ENCODE assay signal across 9 cellular contexts in genomic region chr2:201122276-201122675, GRCh38. TPM values are rescaled to one million over a fixed set of nuclear protein-coding genes. Genes with fewer than 3 reads are reported as not detected.
DNase-seq lines count a peak whose midpoint lies in the region; ATAC-seq and TF ChIP-seq lines count a peak whose summit lies in the region.
"Had no signal": no experiment of that assay in that cellular context is flagged by ENCODE, and none has a peak within 500 bp of the region (broad histone marks: within the 10 kb centered on the region; RNA-seq: fewer than 3 reads in every experiment).

No MANE protein-coding gene starts in this region.

- no peaks in the 10 kb centered on the region for H3K9me3 ChIP-seq in adrenal gland (replicated peaks in 1 of 3)

- 87 to 100% (median 96%) methylated on average over 1 of the region's 1 CpG for WGBS in adrenal gland, 4 donors

- H3K9me3 Mint-ChIP-seq in activated CD4-positive, alpha-beta T cell treated with anti-CD3 and anti-CD28 coated beads, Interleukin-2, amount 10 ng/mL, durations not matched to agents 24 days and 14 days: no peaks in the 10 kb centered on the region
- H3K9me3 Mint-ChIP-seq in activated CD4-positive, alpha-beta memory T cell treated with anti-CD3 and anti-CD28 coated beads for 36 hours: no peaks in the 10 kb centered on the region
- no peaks in the 10 kb centered on the region for H3K9me3 Mint-ChIP-seq in stimulated activated naive B cell treated with anti-CD40 and anti-IgM and Interleukin-4, amounts not matched to agents 10 μg/mL and 1 μg/mL and 100 μg/mL, for 72 hours

- H3K4me1 ChIP-seq in adrenal gland (replicated peaks in 1 of 2): peaks cover 57 to 83% of the 10 kb centered on the region in 2 donors

- no peak for DNase-seq in activated CD4-positive, alpha-beta T cell treated with anti-CD3 and anti-CD28 coated beads, Interleukin-2, amount 10 ng/mL, durations not matched to agents 24 days and 14 days
- no peak for DNase-seq in activated CD4-positive, alpha-beta T cell treated with anti-CD3 and anti-CD28 coated beads for 4 hours
- DNase-seq in activated CD4-positive, alpha-beta memory T cell treated with anti-CD3 and anti-CD28 coated beads for 36 hours: no peak
- DNase-seq in fibroblast of gingiva (ENCODE audit: low read depth) (peak; percentile 49), COLO668 (lab: John Stamatoyannopoulos, UW; ENCODE audit: unreplicated experiment) (no peak), adrenal gland (no peak), D341Med (ENCODE audit: low spot score) (no peak)
- no peak for DNase-seq in stimulated activated naive B cell treated with anti-CD40 and anti-IgM and Interleukin-4, amounts not matched to agents 10 μg/mL and 1 μg/mL and 100 μg/mL, for 72 hours
- DNase-seq: NCI-H1694 had no signal

- intact Hi-C loops in activated CD4-positive, alpha-beta T cell treated with anti-CD3 and anti-CD28 coated beads, Interleukin-2, amount 10 ng/mL, durations not matched to agents 24 days and 14 days (cut with micrococcal nuclease): no loop called here
- intact Hi-C loops in activated CD4-positive, alpha-beta memory T cell treated with anti-CD3 and anti-CD28 coated beads for 36 hours (cut with micrococcal nuclease): no loop called here
- intact Hi-C loops in adrenal gland (cut with DNase I): no loop called here

- no peak for TF ChIP-seq POLR2A in adrenal gland (IDR thresholded peaks at IDR 0.05)

- POLR2A ChIA-PET in activated CD4-positive, alpha-beta memory T cell treated with anti-CD3 and anti-CD28 coated beads for 36 hours (lab: Charles Lee): interaction anchor here (0.7 to 8.6 kb wide), 7 partner anchors 13 to 260 kb away, joined by 3 to 49 read pairs (median 3); partner anchors contain the start of genes CASP8 and CLK1

- no peak for ATAC-seq in stimulated activated naive B cell treated with anti-CD40 and anti-IgM and Interleukin-4, amounts not matched to agents 10 μg/mL and 1 μg/mL and 100 μg/mL, for 72 hours (replicated peaks)

- no peaks in the 10 kb centered on the region for H3K36me3 ChIP-seq in adrenal gland (replicated peaks in 1 of 2)

- TF ChIP-seq CTCF in adrenal gland (IDR thresholded peaks at IDR 0.05): no peak

- H3K4me3 ChIP-seq in adrenal gland: peak overlapping the region in 1 of 4 donors; percentile 85

- H3K27me3 ChIP-seq in adrenal gland: no peaks in the 10 kb centered on the region

- peaks cover 64% of the 10 kb centered on the region for H3K36me3 Mint-ChIP-seq in activated CD4-positive, alpha-beta T cell treated with anti-CD3 and anti-CD28 coated beads, Interleukin-2, amount 10 ng/mL, durations not matched to agents 24 days and 14 days (ENCODE audit: low read depth)
- peaks cover 61% of the 10 kb centered on the region for H3K36me3 Mint-ChIP-seq in activated CD4-positive, alpha-beta memory T cell treated with anti-CD3 and anti-CD28 coated beads for 36 hours
- peaks cover 44 to 57% of the 10 kb centered on the region in 2 donors for H3K36me3 Mint-ChIP-seq in stimulated activated naive B cell treated with anti-CD40 and anti-IgM and Interleukin-4, amounts not matched to agents 10 μg/mL and 1 μg/mL and 100 μg/mL, for 72 hours

- no peaks in the 10 kb centered on the region for H3K27me3 Mint-ChIP-seq in activated CD4-positive, alpha-beta T cell treated with anti-CD3 and anti-CD28 coated beads, Interleukin-2, amount 10 ng/mL, durations not matched to agents 24 days and 14 days
- H3K27me3 Mint-ChIP-seq in activated CD4-positive, alpha-beta memory T cell treated with anti-CD3 and anti-CD28 coated beads for 36 hours: no peaks in the 10 kb centered on the region
- no peaks in the 10 kb centered on the region for H3K27me3 Mint-ChIP-seq in stimulated activated naive B cell treated with anti-CD40 and anti-IgM and Interleukin-4, amounts not matched to agents 10 μg/mL and 1 μg/mL and 100 μg/mL, for 72 hours

- H3K27ac ChIP-seq in adrenal gland: peak overlapping the region in 1 of 5 donors; percentile 89

- H3K4me1 Mint-ChIP-seq in activated CD4-positive, alpha-beta T cell treated with anti-CD3 and anti-CD28 coated beads, Interleukin-2, amount 10 ng/mL, durations not matched to agents 24 days and 14 days: peaks cover 59% of the 10 kb centered on the region
- H3K4me1 Mint-ChIP-seq in activated CD4-positive, alpha-beta memory T cell treated with anti-CD3 and anti-CD28 coated beads for 36 hours (ENCODE audit: low read depth): peaks cover 56% of the 10 kb centered on the region
- H3K4me1 Mint-ChIP-seq in stimulated activated naive B cell treated with anti-CD40 and anti-IgM and Interleukin-4, amounts not matched to agents 10 μg/mL and 1 μg/mL and 100 μg/mL, for 72 hours: peaks cover 49 to 73% of the 10 kb centered on the region in 2 donors

- peak overlapping the region; percentile 96 for H3K4me3 Mint-ChIP-seq in activated CD4-positive, alpha-beta T cell treated with anti-CD3 and anti-CD28 coated beads, Interleukin-2, amount 10 ng/mL, durations not matched to agents 24 days and 14 days
- peak overlapping the region; percentile 99 for H3K4me3 Mint-ChIP-seq in activated CD4-positive, alpha-beta memory T cell treated with anti-CD3 and anti-CD28 coated beads for 36 hours
- peak overlapping the region; percentile 54 to 97 for H3K4me3 Mint-ChIP-seq in stimulated activated naive B cell treated with anti-CD40 and anti-IgM and Interleukin-4, amounts not matched to agents 10 μg/mL and 1 μg/mL and 100 μg/mL, for 72 hours

- H3K27ac Mint-ChIP-seq in activated CD4-positive, alpha-beta T cell treated with anti-CD3 and anti-CD28 coated beads, Interleukin-2, amount 10 ng/mL, durations not matched to agents 24 days and 14 days: peak overlapping the region; percentile 99
- H3K27ac Mint-ChIP-seq in activated CD4-positive, alpha-beta memory T cell treated with anti-CD3 and anti-CD28 coated beads for 36 hours: peak overlapping the region; percentile 97
- peak overlapping the region; percentile 32 for H3K27ac Mint-ChIP-seq in stimulated activated naive B cell treated with anti-CD40 and anti-IgM and Interleukin-4, amounts not matched to agents 10 μg/mL and 1 μg/mL and 100 μg/mL, for 72 hours

- CTCF ChIA-PET in activated CD4-positive, alpha-beta memory T cell treated with anti-CD3 and anti-CD28 coated beads for 36 hours (lab: Charles Lee): interaction anchor here (0.7 to 4.0 kb wide), 10 partner anchors 10 to 138 kb away, joined by 3 to 20 read pairs (median 3); partner anchors contain the start of genes CASP10 and CASP8

RNA-seq across cellular contexts. Expression of gene CFLAR, which starts 6.3 kb away (rescaled TPM):
- total RNA-seq in activated CD4-positive, alpha-beta T cell treated with anti-CD3 and anti-CD28 coated beads, Interleukin-2, amount 10 ng/mL, durations not matched to agents 24 days and 14 days: 402 and 415 TPM in 2 replicates
- total RNA-seq in activated CD4-positive, alpha-beta memory T cell treated with anti-CD3 and anti-CD28 coated beads for 36 hours: 100 to 1,000 TPM; 325 to 343 TPM
- 100 to 1,000 TPM in 5 of 8 donors, 10 to 100 TPM in 3; 62.8 to 267 (median 123) TPM for total RNA-seq in adrenal gland
- 10 to 100 TPM; 47.1 to 90.7 (median 53.6) TPM for polyA plus RNA-seq in adrenal gland

RNA-seq across cellular contexts. Expression of gene NDUFB3, which starts 50.5 kb away (rescaled TPM):
- total RNA-seq in activated CD4-positive, alpha-beta T cell treated with anti-CD3 and anti-CD28 coated beads, Interleukin-2, amount 10 ng/mL, durations not matched to agents 24 days and 14 days: 112 and 113 TPM in 2 replicates
- 100 to 1,000 TPM; 158 to 162 TPM for total RNA-seq in activated CD4-positive, alpha-beta memory T cell treated with anti-CD3 and anti-CD28 coated beads for 36 hours
- 100 to 1,000 TPM in 4 of 8 donors, 10 to 100 TPM in 4; 34.5 to 169 (median 98.1) TPM for total RNA-seq in adrenal gland
- 100 to 1,000 TPM in 1 of 3 donors, 10 to 100 TPM in 2; 55.6 to 189 (median 91.8) TPM for polyA plus RNA-seq in adrenal gland

RNA-seq across cellular contexts. Expression of gene HYCC2, which starts 50.8 kb away (rescaled TPM):
- 24.4 and 26.2 TPM in 2 replicates for total RNA-seq in activated CD4-positive, alpha-beta T cell treated with anti-CD3 and anti-CD28 coated beads, Interleukin-2, amount 10 ng/mL, durations not matched to agents 24 days and 14 days
- 10 to 100 TPM; 18.9 to 20.5 TPM for total RNA-seq in activated CD4-positive, alpha-beta memory T cell treated with anti-CD3 and anti-CD28 coated beads for 36 hours
- total RNA-seq in adrenal gland: 10 to 100 TPM in 6 of 8 donors, 1 to 10 TPM in 2; 5.8 to 36.6 (median 22.4) TPM
- 10 to 100 TPM in 1 of 3 donors, 1 to 10 TPM in 2; 3.9 to 11.7 (median 8.7) TPM for polyA plus RNA-seq in adrenal gland

Comparison
In these comparisons a context has a peak if more than half of its experiments do, and no peak if none do; other contexts are left out.
1. H3K27ac Mint-ChIP-seq: peak in every context shown above with its lines; median percentile 99 in activated CD4-positive, alpha-beta T cell treated with anti-CD3 and anti-CD28 coated beads, Interleukin-2, amount 10 ng/mL, durations not matched to agents 24 days and 14 days; 97 in activated CD4-positive, alpha-beta memory T cell treated with anti-CD3 and anti-CD28 coated beads for 36 hours; 32 in stimulated activated naive B cell treated with anti-CD40 and anti-IgM and Interleukin-4, amounts not matched to agents 10 μg/mL and 1 μg/mL and 100 μg/mL, for 72 hours.